20 cellular contexts compared by ENCODE assay signal in genomic region chr6:30129270-30129669, GRCh38. TPM values are rescaled to one million over a fixed set of nuclear protein-coding genes. Genes with fewer than 3 reads are reported as not detected.
"Had no signal": no experiment of that assay in that cellular context is flagged by ENCODE, and none has a peak within 500 bp of the region (broad histone marks: within the 10 kb centered on the region; RNA-seq: fewer than 3 reads in every experiment).

No MANE protein-coding gene starts in this region.

- H3K4me3 Mint-ChIP-seq: activated CD4-positive, alpha-beta T cell treated with anti-CD3 and anti-CD28 coated beads, Interleukin-2, amount 10 ng/mL, durations not matched to agents 7 days and 5 days; activated naive CD4-positive, alpha-beta T cell treated with anti-CD3 and anti-CD28 coated beads, Interleukin-2, amount 10 ng/mL, durations not matched to agents 7 days and 5 days; natural killer cell had no signal

- H3K27ac Mint-ChIP-seq: activated CD4-positive, alpha-beta T cell treated with anti-CD3 and anti-CD28 coated beads, Interleukin-2, amount 10 ng/mL, durations not matched to agents 7 days and 5 days; activated naive CD4-positive, alpha-beta T cell treated with anti-CD3 and anti-CD28 coated beads, Interleukin-2, amount 10 ng/mL, durations not matched to agents 7 days and 5 days; natural killer cell; WTC11 had no signal

- H3K36me3 Mint-ChIP-seq: activated naive CD4-positive, alpha-beta T cell treated with anti-CD3 and anti-CD28 coated beads, Interleukin-2, amount 10 ng/mL, durations not matched to agents 7 days and 5 days; natural killer cell; WTC11 had no signal

- DNase-seq: activated CD4-positive, alpha-beta T cell treated with anti-CD3 and anti-CD28 coated beads, Interleukin-2, amount 10 ng/mL, durations not matched to agents 7 days and 5 days; activated naive CD4-positive, alpha-beta T cell treated with anti-CD3 and anti-CD28 coated beads, Interleukin-2, amount 10 ng/mL, durations not matched to agents 7 days and 5 days; hippocampal formation; left lung; mammary epithelial cell; natural killer cell; stimulated activated CD4-positive, alpha-beta T cell treated with anti-CD3 and anti-CD28 coated beads, Interleukin-12 subunit alpha, Interleukin-12 subunit beta, amount 100 ng/mL, for 4 hours; stimulated activated CD4-positive, alpha-beta T cell treated with anti-CD3 and anti-CD28 coated beads, Interleukin-2, amount 100 ng/mL, for 24 hours; SW 1271; thyroid gland had no signal

- H3K36me3 ChIP-seq: cardiac muscle cell, left lung, neutrophil, thyroid gland, vagina had no signal

- H3K4me3 ChIP-seq: cardiac muscle cell, left lung, thyroid gland, vagina had no signal

- ATAC-seq: esophagus mucosa, natural killer cell, WTC11 had no signal

- H3K27me3 ChIP-seq: thyroid gland had no signal

- H3K27ac ChIP-seq: cardiac muscle cell, left lung, neutrophil, thyroid gland, vagina had no signal

- H3K9me3 Mint-ChIP-seq: activated CD4-positive, alpha-beta T cell treated with anti-CD3 and anti-CD28 coated beads, Interleukin-2, amount 10 ng/mL, durations not matched to agents 7 days and 5 days; activated naive CD4-positive, alpha-beta T cell treated with anti-CD3 and anti-CD28 coated beads, Interleukin-2, amount 10 ng/mL, durations not matched to agents 7 days and 5 days; natural killer cell; WTC11 had no signal

- H3K9me3 ChIP-seq: left lung, neutrophil, thyroid gland, vagina had no signal

RNA-seq across cellular contexts. Expression of gene TRIM40, which starts 6.7 kb away (rescaled TPM):
- total RNA-seq: activated CD4-positive, alpha-beta T cell treated with anti-CD3 and anti-CD28 coated beads, Interleukin-2, amount 10 ng/mL, durations not matched to agents 7 days and 5 days; cardiac muscle cell; esophagus mucosa; glomerular endothelial cell; left lung; mammary epithelial cell; mucosa of gallbladder; renal cortical epithelial cell; T-helper 2 cell treated with Interferon-gamma antibody and Interleukin-4, amounts not matched to agents 100 ng/mL and 5 ng/mL, for 36 hours; thyroid gland; vagina; WTC11 had no signal
- polyA plus RNA-seq: cardiac muscle cell, keratinocyte, mammary epithelial cell had no signal

RNA-seq across cellular contexts. Expression of gene TRIM31, which starts 16.4 kb away (rescaled TPM):
- total RNA-seq: activated CD4-positive, alpha-beta T cell treated with anti-CD3 and anti-CD28 coated beads, Interleukin-2, amount 10 ng/mL, durations not matched to agents 7 days and 5 days; cardiac muscle cell; glomerular endothelial cell; mammary epithelial cell; natural killer cell; renal cortical epithelial cell; T-helper 2 cell treated with Interferon-gamma antibody and Interleukin-4, amounts not matched to agents 100 ng/mL and 5 ng/mL, for 36 hours; thyroid gland; vagina had no signal
- polyA plus RNA-seq: cardiac muscle cell, keratinocyte had no signal

RNA-seq across cellular contexts. Expression of gene TRIM10, which starts 31.7 kb away (rescaled TPM):
- total RNA-seq: activated CD4-positive, alpha-beta T cell treated with anti-CD3 and anti-CD28 coated beads, Interleukin-2, amount 10 ng/mL, durations not matched to agents 7 days and 5 days; cardiac muscle cell; esophagus mucosa; glomerular endothelial cell; left lung; mammary epithelial cell; natural killer cell; renal cortical epithelial cell; thyroid gland; vagina had no signal
- polyA plus RNA-seq: cardiac muscle cell, keratinocyte, mammary epithelial cell had no signal

RNA-seq across cellular contexts. Expression of gene TRIM15, which starts 34.1 kb away (rescaled TPM):
- total RNA-seq: activated CD4-positive, alpha-beta T cell treated with anti-CD3 and anti-CD28 coated beads, Interleukin-2, amount 10 ng/mL, durations not matched to agents 7 days and 5 days; cardiac muscle cell; esophagus mucosa; glomerular endothelial cell; left lung; mammary epithelial cell; natural killer cell; renal cortical epithelial cell; thyroid gland; vagina had no signal
- polyA plus RNA-seq: cardiac muscle cell, keratinocyte had no signal

RNA-seq across cellular contexts. Expression of gene RNF39, which starts 53.7 kb away (rescaled TPM):
- total RNA-seq: activated CD4-positive, alpha-beta T cell treated with anti-CD3 and anti-CD28 coated beads, Interleukin-2, amount 10 ng/mL, durations not matched to agents 7 days and 5 days; cardiac muscle cell; glomerular endothelial cell; natural killer cell; T-helper 2 cell treated with Interferon-gamma antibody and Interleukin-4, amounts not matched to agents 100 ng/mL and 5 ng/mL, for 36 hours; thyroid gland had no signal
